Comparison of ENCODE assay signal across 15 cellular contexts in genomic region chr20:13777171-13777601, GRCh38.
DNase-seq lines count a peak whose midpoint lies in the region; ATAC-seq and TF ChIP-seq lines count a peak whose summit lies in the region.
"Had no signal": no experiment of that assay in that cellular context is flagged by ENCODE, and none has a peak within 500 bp of the region (broad histone marks: within the 10 kb centered on the region; RNA-seq: fewer than 3 reads in every experiment).

No MANE protein-coding gene starts in this region.

- TF ChIP-seq CTCF in epithelial cell of esophagus (IDR thresholded peaks at IDR 0.05; ENCODE audit: insufficient read depth, low read depth, low read length, missing control alignments): no peak

- H3K9me3 Mint-ChIP-seq in activated naive CD4-positive, alpha-beta T cell treated with anti-CD3 and anti-CD28 coated beads, Interleukin-2, amount 50 U/mL, for 24 hours: no peaks in the 10 kb centered on the region
- H3K9me3 Mint-ChIP-seq: IgD-negative memory B cell had no signal

- H3K36me3 Mint-ChIP-seq in activated naive CD4-positive, alpha-beta T cell treated with anti-CD3 and anti-CD28 coated beads, Interleukin-2, amount 50 U/mL, for 24 hours: peaks cover 24% of the 10 kb centered on the region
- H3K36me3 Mint-ChIP-seq: IgD-negative memory B cell had no signal

- peak overlapping the region; percentile 87 for H3K27ac Mint-ChIP-seq in activated naive CD4-positive, alpha-beta T cell treated with anti-CD3 and anti-CD28 coated beads, Interleukin-2, amount 50 U/mL, for 24 hours

- H3K4me1 Mint-ChIP-seq in activated naive CD4-positive, alpha-beta T cell treated with anti-CD3 and anti-CD28 coated beads, Interleukin-2, amount 50 U/mL, for 24 hours: peaks cover 60% of the 10 kb centered on the region

- no peaks in the 10 kb centered on the region for H3K27me3 Mint-ChIP-seq in activated naive CD4-positive, alpha-beta T cell treated with anti-CD3 and anti-CD28 coated beads, Interleukin-2, amount 50 U/mL, for 24 hours
- H3K27me3 Mint-ChIP-seq: IgD-negative memory B cell had no signal

- no peak overlapping the region for H3K4me3 ChIP-seq in epithelial cell of esophagus (ENCODE audit: low read length)
- H3K4me3 ChIP-seq: BLaER1, body of pancreas, prostate gland, tibial artery had no signal

- ATAC-seq in GM21825 (IDR thresholded peaks at IDR 0.05; ENCODE audit: unreplicated experiment) (no peak), GM18867 (IDR thresholded peaks at IDR 0.05; ENCODE audit: unreplicated experiment) (no peak)
- ATAC-seq: body of pancreas, Right ventricle myocardium inferior had no signal

- no peak overlapping the region for H3K4me3 Mint-ChIP-seq in activated naive CD4-positive, alpha-beta T cell treated with anti-CD3 and anti-CD28 coated beads, Interleukin-2, amount 50 U/mL, for 24 hours

- DNase-seq in activated naive CD4-positive, alpha-beta T cell (lab: John Stamatoyannopoulos, UW): no peak
- DNase-seq in RKO (ENCODE audit: low spot score) (peak; percentile 56), epithelial cell of esophagus (ENCODE audit: low read depth) (peak; percentile 48), T-helper 9 cell (no peak), globus pallidus (ENCODE audit: low spot score) (no peak)
- DNase-seq: activated CD4-positive, alpha-beta T cell treated with anti-CD3 and anti-CD28 coated beads, Interleukin-2, amount 50 U/mL, for 1 hour; body of pancreas; tibial artery had no signal

Comparison
In these comparisons a context has a peak if more than half of its experiments do, and no peak if none do; other contexts are left out.
1. DNase-seq: peak in RKO (single experiment) and epithelial cell of esophagus (single experiment); none in activated naive CD4-positive, alpha-beta T cell (0 of 4), T-helper 9 cell (single experiment) and globus pallidus (single experiment).